12 cellular contexts compared by ENCODE assay signal in the genomic region with DNA sequence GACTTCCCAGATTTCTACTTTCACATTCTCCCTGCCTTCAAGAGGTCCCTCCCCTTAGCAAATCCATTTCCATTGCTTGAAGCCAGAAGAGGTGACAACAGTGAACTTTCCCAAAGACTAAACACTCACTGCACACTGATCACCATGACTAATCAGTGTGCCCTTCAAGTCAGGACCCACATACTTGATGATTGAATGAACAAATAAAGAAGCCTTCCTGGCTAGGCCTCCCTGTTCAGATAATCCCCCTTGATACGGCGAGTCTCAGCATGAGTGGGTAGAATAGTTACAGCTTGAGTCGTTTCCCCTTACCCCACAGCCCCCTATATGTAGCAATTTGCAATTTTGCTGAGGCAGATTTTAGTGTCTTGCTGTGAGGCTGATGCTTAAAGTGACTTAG.
A peak's percentile ranks its signal among the peaks of the same experiment; 100 is the strongest.
DNase-seq lines count a peak whose midpoint lies in the region; ATAC-seq and TF ChIP-seq lines count a peak whose summit lies in the region.
"Had no signal": no experiment of that assay in that cellular context is flagged by ENCODE, and none has a peak within 500 bp of the region (broad histone marks: within the 10 kb centered on the region; RNA-seq: fewer than 3 reads in every experiment).

No MANE protein-coding gene starts in this region.

- H3K9me3 ChIP-seq in CD4-positive, alpha-beta memory T cell (ENCODE audit: control insufficient read depth in 1 of 2, low read length in 2 of 2) = no peaks in the 10 kb centered on the region
- H3K9me3 ChIP-seq: ovary had no signal

- intact Hi-C loops in CD4-positive, alpha-beta memory T cell (cut with micrococcal nuclease) = no loop called here

- H3K9me3 Mint-ChIP-seq in CD4-positive, alpha-beta memory T cell = no peaks in the 10 kb centered on the region
- H3K9me3 Mint-ChIP-seq in natural killer cell treated with Interleukin-12 subunit alpha and Interleukin-12 subunit beta and Interleukin-15 and Interleukin-18, amount 100 ng/mL, for 72 hours = no peaks in the 10 kb centered on the region
- H3K9me3 Mint-ChIP-seq: CD8-positive, alpha-beta memory T cell had no signal

- POLR2A ChIA-PET in AG04449 (lab: Yijun Ruan, JAX) = interaction anchor here (0.8 to 2.2 kb wide), 3 partner anchors 14 to 21 kb away, joined by 3 to 8 read pairs (median 4); no protein-coding TSS in a partner anchor
- POLR2A ChIA-PET in CD4-positive, alpha-beta memory T cell (lab: Charles Lee; ENCODE audit: partially characterized antibody) = no interaction called here

- peaks cover 9 to 11% of the 10 kb centered on the region in 2 donors for H3K27me3 Mint-ChIP-seq in CD4-positive, alpha-beta memory T cell
- peaks cover 28 to 29% of the 10 kb centered on the region in 2 donors for H3K27me3 Mint-ChIP-seq in natural killer cell treated with Interleukin-12 subunit alpha and Interleukin-12 subunit beta and Interleukin-15 and Interleukin-18, amount 100 ng/mL, for 72 hours

- DNase-seq in AG04449 (ENCODE audit: low read depth, low spot score) = peak; percentile 76
- DNase-seq in HT1080 (ENCODE audit: low read depth) = peak; percentile 94
- peak; percentile 76 for DNase-seq in brain microvascular endothelial cell
- DNase-seq in kidney tubule cell (ENCODE audit: low spot score) = peak; percentile 91
- no peak for DNase-seq in CD4-positive, alpha-beta memory T cell
- DNase-seq in NCI-H748 (lab: John Stamatoyannopoulos, UW; ENCODE audit: unreplicated experiment) = no peak
- no peak for DNase-seq in NCI-H82 treated with DMSO at 0.1 percent for 48 hours (lab: John Stamatoyannopoulos, UW; ENCODE audit: unreplicated experiment)
- DNase-seq in natural killer cell treated with Interleukin-12 subunit alpha and Interleukin-12 subunit beta and Interleukin-15 and Interleukin-18, amount 100 ng/mL, for 72 hours (ENCODE audit: low spot score) = no peak
- DNase-seq: amygdala; CD8-positive, alpha-beta memory T cell; ovary; stimulated activated CD4-positive, alpha-beta T cell treated with anti-CD3 and anti-CD28 coated beads, Interleukin-4, amount 100 ng/mL, for 1 hour had no signal

- H3K36me3 Mint-ChIP-seq in CD4-positive, alpha-beta memory T cell = no peaks in the 10 kb centered on the region
- no peaks in the 10 kb centered on the region for H3K36me3 Mint-ChIP-seq in natural killer cell treated with Interleukin-12 subunit alpha and Interleukin-12 subunit beta and Interleukin-15 and Interleukin-18, amount 100 ng/mL, for 72 hours
- H3K36me3 Mint-ChIP-seq: CD8-positive, alpha-beta memory T cell had no signal

- no peaks in the 10 kb centered on the region for H3K27me3 ChIP-seq in brain microvascular endothelial cell (replicated peaks)
- no peaks in the 10 kb centered on the region for H3K27me3 ChIP-seq in CD4-positive, alpha-beta memory T cell (ENCODE audit: insufficient read depth, low read length)
- H3K27me3 ChIP-seq: ovary had no signal

- H3K27ac Mint-ChIP-seq in CD4-positive, alpha-beta memory T cell = no peak overlapping the region
- H3K27ac Mint-ChIP-seq in natural killer cell treated with Interleukin-12 subunit alpha and Interleukin-12 subunit beta and Interleukin-15 and Interleukin-18, amount 100 ng/mL, for 72 hours = no peak overlapping the region
- H3K27ac Mint-ChIP-seq: CD8-positive, alpha-beta memory T cell had no signal

- no peaks in the 10 kb centered on the region for H3K4me1 Mint-ChIP-seq in CD4-positive, alpha-beta memory T cell
- H3K4me1 Mint-ChIP-seq in natural killer cell treated with Interleukin-12 subunit alpha and Interleukin-12 subunit beta and Interleukin-15 and Interleukin-18, amount 100 ng/mL, for 72 hours (ENCODE audit: low read depth in 2 of 2) = no peaks in the 10 kb centered on the region
- H3K4me1 Mint-ChIP-seq: CD8-positive, alpha-beta memory T cell had no signal

- H3K36me3 ChIP-seq in brain microvascular endothelial cell (replicated peaks) = no peaks in the 10 kb centered on the region
- H3K36me3 ChIP-seq in CD4-positive, alpha-beta memory T cell (ENCODE audit: insufficient read depth, low read length) = no peaks in the 10 kb centered on the region
- H3K36me3 ChIP-seq: ovary had no signal

- CTCF ChIA-PET in AG04449 (lab: Yijun Ruan, JAX) = interaction anchor here (1.7 kb wide), 1 partner anchor 11 kb away, joined by 5 read pairs; no protein-coding TSS in a partner anchor
- CTCF ChIA-PET in CD4-positive, alpha-beta memory T cell (lab: Charles Lee; ENCODE audit: partially characterized antibody) = interaction anchor here (1.3 kb wide), 1 partner anchor 432 kb away, joined by 3 read pairs; no protein-coding TSS in a partner anchor

- no peak overlapping the region for H3K4me3 ChIP-seq in AG04449 (ENCODE audit: low read depth, low read length)
- no peak overlapping the region for H3K4me3 ChIP-seq in brain microvascular endothelial cell (ENCODE audit: low read depth, low read length)
- H3K4me3 ChIP-seq in CD4-positive, alpha-beta memory T cell (ENCODE audit: low read length in 2 of 2) = no peak overlapping the region
- H3K4me3 ChIP-seq: ovary had no signal

- peak overlapping the region; percentile 25 for H3K27ac ChIP-seq in brain microvascular endothelial cell
- H3K27ac ChIP-seq in CD4-positive, alpha-beta memory T cell (ENCODE audit: low read depth, low read length) = no peak overlapping the region
- H3K27ac ChIP-seq: ovary had no signal

- TF ChIP-seq CTCF in AG04449 (IDR thresholded peaks at IDR 0.05; ENCODE audit: insufficient read depth, low read length, missing control alignments) = no peak
- TF ChIP-seq CTCF in brain microvascular endothelial cell (IDR thresholded peaks at IDR 0.05; ENCODE audit: low read depth, low read length, missing control alignments) = no peak

- H3K4me1 ChIP-seq in CD4-positive, alpha-beta memory T cell (ENCODE audit: insufficient read depth, low read length) = no peaks in the 10 kb centered on the region

- in situ Hi-C loops in brain microvascular endothelial cell (cut with HindIII; ENCODE audit: low pct_ligation_motif_present, low sequenced_read_pairs) = no loop called here

- no peak overlapping the region for H3K4me3 Mint-ChIP-seq in CD4-positive, alpha-beta memory T cell
- no peak overlapping the region for H3K4me3 Mint-ChIP-seq in natural killer cell treated with Interleukin-12 subunit alpha and Interleukin-12 subunit beta and Interleukin-15 and Interleukin-18, amount 100 ng/mL, for 72 hours
- H3K4me3 Mint-ChIP-seq: CD8-positive, alpha-beta memory T cell had no signal

- no peak for ATAC-seq in natural killer cell treated with Interleukin-12 subunit alpha and Interleukin-12 subunit beta and Interleukin-15 and Interleukin-18, amount 100 ng/mL, for 72 hours

Comparison
In these comparisons a context has a peak if more than half of its experiments do, and no peak if none do; other contexts are left out.
1. DNase-seq: peak in AG04449 (single experiment), HT1080 (single experiment), brain microvascular endothelial cell (single experiment) and kidney tubule cell (single experiment); none in CD4-positive, alpha-beta memory T cell (0 of 5), NCI-H748 (single experiment), NCI-H82 treated with DMSO at 0.1 percent for 48 hours (single experiment) and natural killer cell treated with Interleukin-12 subunit alpha and Interleukin-12 subunit beta and Interleukin-15 and Interleukin-18, amount 100 ng/mL, for 72 hours (single experiment).